Comparison of ENCODE assay signal across 3 cellular contexts in genomic region chr3:79664444-79664843, GRCh38.
"Had no signal": no experiment of that assay in that cellular context is flagged by ENCODE, and none has a peak within 500 bp of the region (broad histone marks: within the 10 kb centered on the region; RNA-seq: fewer than 3 reads in every experiment).

No MANE protein-coding gene starts in this region.

- H3K4me3 ChIP-seq: GM12878 had no signal

- DNase-seq: GDM1, GF-D8 had no signal
